Comparison of ENCODE assay signal across 1 cellular context in the genomic region with DNA sequence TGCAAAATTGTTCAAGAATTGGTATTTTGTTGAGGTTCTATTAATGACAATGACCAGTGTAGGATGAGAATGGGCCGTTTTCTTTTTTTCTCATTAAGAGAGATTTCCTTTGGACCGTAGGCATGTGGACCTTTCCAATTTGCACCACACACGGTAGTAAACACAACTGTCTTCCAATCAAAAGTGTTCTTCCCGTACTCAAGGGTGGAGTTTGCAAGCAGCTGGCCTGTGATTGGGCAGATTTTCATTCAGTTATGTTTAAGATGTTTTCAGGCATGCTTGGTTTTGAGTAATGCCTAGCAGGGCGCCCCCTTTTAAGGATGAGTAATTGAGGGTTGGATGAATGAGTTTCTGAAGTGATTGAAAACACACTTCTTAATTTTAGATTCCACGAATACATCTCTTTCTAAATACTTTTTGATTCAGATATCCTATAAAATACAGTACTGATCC.
A peak's percentile ranks its signal among the peaks of the same experiment; 100 is the strongest.
TF ChIP-seq lines count a peak whose summit lies in the region.

No MANE protein-coding gene starts in this region.

TF ChIP-seq in K562, 482 proteins besides CTCF, POLR2A, EP300 and RAD21 (continued from another document and continues in another):
- TF ChIP-seq, protein P1, sequence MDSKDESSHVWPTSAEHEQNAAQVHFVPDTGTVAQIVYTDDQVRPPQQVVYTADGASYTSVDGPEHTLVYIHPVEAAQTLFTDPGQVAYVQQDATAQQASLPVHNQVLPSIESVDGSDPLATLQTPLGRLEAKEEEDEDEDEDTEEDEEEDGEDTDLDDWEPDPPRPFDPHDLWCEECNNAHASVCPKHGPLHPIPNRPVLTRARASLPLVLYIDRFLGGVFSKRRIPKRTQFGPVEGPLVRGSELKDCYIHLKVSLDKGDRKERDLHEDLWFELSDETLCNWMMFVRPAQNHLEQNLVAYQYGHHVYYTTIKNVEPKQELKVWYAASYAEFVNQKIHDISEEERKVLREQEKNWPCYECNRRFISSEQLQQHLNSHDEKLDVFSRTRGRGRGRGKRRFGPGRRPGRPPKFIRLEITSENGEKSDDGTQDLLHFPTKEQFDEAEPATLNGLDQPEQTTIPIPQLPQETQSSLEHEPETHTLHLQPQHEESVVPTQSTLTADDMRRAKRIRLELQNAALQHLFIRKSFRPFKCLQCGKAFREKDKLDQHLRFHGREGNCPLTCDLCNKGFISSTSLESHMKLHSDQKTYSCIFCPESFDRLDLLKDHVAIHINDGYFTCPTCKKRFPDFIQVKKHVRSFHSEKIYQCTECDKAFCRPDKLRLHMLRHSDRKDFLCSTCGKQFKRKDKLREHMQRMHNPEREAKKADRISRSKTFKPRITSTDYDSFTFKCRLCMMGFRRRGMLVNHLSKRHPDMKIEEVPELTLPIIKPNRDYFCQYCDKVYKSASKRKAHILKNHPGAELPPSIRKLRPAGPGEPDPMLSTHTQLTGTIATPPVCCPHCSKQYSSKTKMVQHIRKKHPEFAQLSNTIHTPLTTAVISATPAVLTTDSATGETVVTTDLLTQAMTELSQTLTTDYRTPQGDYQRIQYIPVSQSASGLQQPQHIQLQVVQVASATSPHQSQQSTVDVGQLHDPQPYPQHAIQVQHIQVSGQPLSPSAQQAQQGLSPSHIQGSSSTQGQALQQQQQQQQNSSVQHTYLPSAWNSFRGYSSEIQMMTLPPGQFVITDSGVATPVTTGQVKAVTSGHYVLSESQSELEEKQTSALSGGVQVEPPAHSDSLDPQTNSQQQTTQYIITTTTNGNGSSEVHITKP (IDR thresholded peaks at IDR 0.05; ENCODE audit: partially characterized antibody) = peak; percentile 42
- TF ChIP-seq, protein P2, sequence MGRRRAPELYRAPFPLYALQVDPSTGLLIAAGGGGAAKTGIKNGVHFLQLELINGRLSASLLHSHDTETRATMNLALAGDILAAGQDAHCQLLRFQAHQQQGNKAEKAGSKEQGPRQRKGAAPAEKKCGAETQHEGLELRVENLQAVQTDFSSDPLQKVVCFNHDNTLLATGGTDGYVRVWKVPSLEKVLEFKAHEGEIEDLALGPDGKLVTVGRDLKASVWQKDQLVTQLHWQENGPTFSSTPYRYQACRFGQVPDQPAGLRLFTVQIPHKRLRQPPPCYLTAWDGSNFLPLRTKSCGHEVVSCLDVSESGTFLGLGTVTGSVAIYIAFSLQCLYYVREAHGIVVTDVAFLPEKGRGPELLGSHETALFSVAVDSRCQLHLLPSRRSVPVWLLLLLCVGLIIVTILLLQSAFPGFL (CRISPR knock-in tag; IDR thresholded peaks at IDR 0.05) = no peak
- TF ChIP-seq, protein P3, sequence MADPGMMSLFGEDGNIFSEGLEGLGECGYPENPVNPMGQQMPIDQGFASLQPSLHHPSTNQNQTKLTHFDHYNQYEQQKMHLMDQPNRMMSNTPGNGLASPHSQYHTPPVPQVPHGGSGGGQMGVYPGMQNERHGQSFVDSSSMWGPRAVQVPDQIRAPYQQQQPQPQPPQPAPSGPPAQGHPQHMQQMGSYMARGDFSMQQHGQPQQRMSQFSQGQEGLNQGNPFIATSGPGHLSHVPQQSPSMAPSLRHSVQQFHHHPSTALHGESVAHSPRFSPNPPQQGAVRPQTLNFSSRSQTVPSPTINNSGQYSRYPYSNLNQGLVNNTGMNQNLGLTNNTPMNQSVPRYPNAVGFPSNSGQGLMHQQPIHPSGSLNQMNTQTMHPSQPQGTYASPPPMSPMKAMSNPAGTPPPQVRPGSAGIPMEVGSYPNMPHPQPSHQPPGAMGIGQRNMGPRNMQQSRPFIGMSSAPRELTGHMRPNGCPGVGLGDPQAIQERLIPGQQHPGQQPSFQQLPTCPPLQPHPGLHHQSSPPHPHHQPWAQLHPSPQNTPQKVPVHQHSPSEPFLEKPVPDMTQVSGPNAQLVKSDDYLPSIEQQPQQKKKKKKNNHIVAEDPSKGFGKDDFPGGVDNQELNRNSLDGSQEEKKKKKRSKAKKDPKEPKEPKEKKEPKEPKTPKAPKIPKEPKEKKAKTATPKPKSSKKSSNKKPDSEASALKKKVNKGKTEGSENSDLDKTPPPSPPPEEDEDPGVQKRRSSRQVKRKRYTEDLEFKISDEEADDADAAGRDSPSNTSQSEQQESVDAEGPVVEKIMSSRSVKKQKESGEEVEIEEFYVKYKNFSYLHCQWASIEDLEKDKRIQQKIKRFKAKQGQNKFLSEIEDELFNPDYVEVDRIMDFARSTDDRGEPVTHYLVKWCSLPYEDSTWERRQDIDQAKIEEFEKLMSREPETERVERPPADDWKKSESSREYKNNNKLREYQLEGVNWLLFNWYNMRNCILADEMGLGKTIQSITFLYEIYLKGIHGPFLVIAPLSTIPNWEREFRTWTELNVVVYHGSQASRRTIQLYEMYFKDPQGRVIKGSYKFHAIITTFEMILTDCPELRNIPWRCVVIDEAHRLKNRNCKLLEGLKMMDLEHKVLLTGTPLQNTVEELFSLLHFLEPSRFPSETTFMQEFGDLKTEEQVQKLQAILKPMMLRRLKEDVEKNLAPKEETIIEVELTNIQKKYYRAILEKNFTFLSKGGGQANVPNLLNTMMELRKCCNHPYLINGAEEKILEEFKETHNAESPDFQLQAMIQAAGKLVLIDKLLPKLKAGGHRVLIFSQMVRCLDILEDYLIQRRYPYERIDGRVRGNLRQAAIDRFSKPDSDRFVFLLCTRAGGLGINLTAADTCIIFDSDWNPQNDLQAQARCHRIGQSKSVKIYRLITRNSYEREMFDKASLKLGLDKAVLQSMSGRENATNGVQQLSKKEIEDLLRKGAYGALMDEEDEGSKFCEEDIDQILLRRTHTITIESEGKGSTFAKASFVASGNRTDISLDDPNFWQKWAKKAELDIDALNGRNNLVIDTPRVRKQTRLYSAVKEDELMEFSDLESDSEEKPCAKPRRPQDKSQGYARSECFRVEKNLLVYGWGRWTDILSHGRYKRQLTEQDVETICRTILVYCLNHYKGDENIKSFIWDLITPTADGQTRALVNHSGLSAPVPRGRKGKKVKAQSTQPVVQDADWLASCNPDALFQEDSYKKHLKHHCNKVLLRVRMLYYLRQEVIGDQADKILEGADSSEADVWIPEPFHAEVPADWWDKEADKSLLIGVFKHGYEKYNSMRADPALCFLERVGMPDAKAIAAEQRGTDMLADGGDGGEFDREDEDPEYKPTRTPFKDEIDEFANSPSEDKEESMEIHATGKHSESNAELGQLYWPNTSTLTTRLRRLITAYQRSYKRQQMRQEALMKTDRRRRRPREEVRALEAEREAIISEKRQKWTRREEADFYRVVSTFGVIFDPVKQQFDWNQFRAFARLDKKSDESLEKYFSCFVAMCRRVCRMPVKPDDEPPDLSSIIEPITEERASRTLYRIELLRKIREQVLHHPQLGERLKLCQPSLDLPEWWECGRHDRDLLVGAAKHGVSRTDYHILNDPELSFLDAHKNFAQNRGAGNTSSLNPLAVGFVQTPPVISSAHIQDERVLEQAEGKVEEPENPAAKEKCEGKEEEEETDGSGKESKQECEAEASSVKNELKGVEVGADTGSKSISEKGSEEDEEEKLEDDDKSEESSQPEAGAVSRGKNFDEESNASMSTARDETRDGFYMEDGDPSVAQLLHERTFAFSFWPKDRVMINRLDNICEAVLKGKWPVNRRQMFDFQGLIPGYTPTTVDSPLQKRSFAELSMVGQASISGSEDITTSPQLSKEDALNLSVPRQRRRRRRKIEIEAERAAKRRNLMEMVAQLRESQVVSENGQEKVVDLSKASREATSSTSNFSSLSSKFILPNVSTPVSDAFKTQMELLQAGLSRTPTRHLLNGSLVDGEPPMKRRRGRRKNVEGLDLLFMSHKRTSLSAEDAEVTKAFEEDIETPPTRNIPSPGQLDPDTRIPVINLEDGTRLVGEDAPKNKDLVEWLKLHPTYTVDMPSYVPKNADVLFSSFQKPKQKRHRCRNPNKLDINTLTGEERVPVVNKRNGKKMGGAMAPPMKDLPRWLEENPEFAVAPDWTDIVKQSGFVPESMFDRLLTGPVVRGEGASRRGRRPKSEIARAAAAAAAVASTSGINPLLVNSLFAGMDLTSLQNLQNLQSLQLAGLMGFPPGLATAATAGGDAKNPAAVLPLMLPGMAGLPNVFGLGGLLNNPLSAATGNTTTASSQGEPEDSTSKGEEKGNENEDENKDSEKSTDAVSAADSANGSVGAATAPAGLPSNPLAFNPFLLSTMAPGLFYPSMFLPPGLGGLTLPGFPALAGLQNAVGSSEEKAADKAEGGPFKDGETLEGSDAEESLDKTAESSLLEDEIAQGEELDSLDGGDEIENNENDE (IDR thresholded peaks at IDR 0.05; ENCODE audit: low read depth, low read length) = no peak
- TF ChIP-seq, protein P4, sequence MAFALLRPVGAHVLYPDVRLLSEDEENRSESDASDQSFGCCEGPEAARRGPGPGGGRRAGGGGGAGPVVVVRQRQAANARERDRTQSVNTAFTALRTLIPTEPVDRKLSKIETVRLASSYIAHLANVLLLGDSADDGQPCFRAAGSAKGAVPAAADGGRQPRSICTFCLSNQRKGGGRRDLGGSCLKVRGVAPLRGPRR (CRISPR knock-in tag; IDR thresholded peaks at IDR 0.05) = no peak
- TF ChIP-seq HNRNPLL (IDR thresholded peaks at IDR 0.05; ENCODE audit: low read depth, low read length, poor library complexity, severe bottlenecking) = no peak
- TF ChIP-seq ZNF3 (CRISPR knock-in tag; IDR thresholded peaks at IDR 0.05) = no peak
- TF ChIP-seq, protein P5, sequence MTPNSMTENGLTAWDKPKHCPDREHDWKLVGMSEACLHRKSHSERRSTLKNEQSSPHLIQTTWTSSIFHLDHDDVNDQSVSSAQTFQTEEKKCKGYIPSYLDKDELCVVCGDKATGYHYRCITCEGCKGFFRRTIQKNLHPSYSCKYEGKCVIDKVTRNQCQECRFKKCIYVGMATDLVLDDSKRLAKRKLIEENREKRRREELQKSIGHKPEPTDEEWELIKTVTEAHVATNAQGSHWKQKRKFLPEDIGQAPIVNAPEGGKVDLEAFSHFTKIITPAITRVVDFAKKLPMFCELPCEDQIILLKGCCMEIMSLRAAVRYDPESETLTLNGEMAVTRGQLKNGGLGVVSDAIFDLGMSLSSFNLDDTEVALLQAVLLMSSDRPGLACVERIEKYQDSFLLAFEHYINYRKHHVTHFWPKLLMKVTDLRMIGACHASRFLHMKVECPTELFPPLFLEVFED (CRISPR knock-in tag; conservative IDR thresholded peaks at IDR 0.05) = no peak
- TF ChIP-seq CBFB (CRISPR knock-in tag; IDR thresholded peaks at IDR 0.05) = no peak
- no peak for TF ChIP-seq ZNF311 (CRISPR knock-in tag; IDR thresholded peaks at IDR 0.05)
- TF ChIP-seq, protein P6, sequence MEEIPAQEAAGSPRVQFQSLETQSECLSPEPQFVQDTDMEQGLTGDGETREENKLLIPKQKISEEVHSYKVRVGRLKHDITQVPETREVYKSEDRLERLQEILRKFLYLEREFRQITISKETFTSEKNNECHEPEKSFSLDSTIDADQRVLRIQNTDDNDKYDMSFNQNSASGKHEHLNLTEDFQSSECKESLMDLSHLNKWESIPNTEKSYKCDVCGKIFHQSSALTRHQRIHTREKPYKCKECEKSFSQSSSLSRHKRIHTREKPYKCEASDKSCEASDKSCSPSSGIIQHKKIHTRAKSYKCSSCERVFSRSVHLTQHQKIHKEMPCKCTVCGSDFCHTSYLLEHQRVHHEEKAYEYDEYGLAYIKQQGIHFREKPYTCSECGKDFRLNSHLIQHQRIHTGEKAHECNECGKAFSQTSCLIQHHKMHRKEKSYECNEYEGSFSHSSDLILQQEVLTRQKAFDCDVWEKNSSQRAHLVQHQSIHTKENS (CRISPR knock-in tag; IDR thresholded peaks at IDR 0.05) = no peak
- TF ChIP-seq ZNF384 (IDR thresholded peaks at IDR 0.05; ENCODE audit: low read depth, low read length) = 0 out of 2 replicates have a peak, but pooled peaks have one; percentile 36
- TF ChIP-seq TEAD1 (CRISPR knock-in tag; IDR thresholded peaks at IDR 0.05) = no peak
- no peak for TF ChIP-seq HNRNPK (IDR thresholded peaks at IDR 0.05; ENCODE audit: low read depth, low read length, poor library complexity, severe bottlenecking)
- TF ChIP-seq CBX2 (IDR thresholded peaks at IDR 0.05; ENCODE audit: insufficient read depth, low read length, poor library complexity, severe bottlenecking) = no peak
- TF ChIP-seq KHSRP (IDR thresholded peaks at IDR 0.05) = no peak
- TF ChIP-seq CBFA2T2 (conservative IDR thresholded peaks at IDR 0.05) = no peak
- TF ChIP-seq MECOM (CRISPR knock-in tag; IDR thresholded peaks at IDR 0.05) = no peak
- TF ChIP-seq, protein P7, sequence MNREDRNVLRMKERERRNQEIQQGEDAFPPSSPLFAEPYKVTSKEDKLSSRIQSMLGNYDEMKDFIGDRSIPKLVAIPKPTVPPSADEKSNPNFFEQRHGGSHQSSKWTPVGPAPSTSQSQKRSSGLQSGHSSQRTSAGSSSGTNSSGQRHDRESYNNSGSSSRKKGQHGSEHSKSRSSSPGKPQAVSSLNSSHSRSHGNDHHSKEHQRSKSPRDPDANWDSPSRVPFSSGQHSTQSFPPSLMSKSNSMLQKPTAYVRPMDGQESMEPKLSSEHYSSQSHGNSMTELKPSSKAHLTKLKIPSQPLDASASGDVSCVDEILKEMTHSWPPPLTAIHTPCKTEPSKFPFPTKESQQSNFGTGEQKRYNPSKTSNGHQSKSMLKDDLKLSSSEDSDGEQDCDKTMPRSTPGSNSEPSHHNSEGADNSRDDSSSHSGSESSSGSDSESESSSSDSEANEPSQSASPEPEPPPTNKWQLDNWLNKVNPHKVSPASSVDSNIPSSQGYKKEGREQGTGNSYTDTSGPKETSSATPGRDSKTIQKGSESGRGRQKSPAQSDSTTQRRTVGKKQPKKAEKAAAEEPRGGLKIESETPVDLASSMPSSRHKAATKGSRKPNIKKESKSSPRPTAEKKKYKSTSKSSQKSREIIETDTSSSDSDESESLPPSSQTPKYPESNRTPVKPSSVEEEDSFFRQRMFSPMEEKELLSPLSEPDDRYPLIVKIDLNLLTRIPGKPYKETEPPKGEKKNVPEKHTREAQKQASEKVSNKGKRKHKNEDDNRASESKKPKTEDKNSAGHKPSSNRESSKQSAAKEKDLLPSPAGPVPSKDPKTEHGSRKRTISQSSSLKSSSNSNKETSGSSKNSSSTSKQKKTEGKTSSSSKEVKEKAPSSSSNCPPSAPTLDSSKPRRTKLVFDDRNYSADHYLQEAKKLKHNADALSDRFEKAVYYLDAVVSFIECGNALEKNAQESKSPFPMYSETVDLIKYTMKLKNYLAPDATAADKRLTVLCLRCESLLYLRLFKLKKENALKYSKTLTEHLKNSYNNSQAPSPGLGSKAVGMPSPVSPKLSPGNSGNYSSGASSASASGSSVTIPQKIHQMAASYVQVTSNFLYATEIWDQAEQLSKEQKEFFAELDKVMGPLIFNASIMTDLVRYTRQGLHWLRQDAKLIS (CRISPR knock-in tag; IDR thresholded peaks at IDR 0.05) = no peak
- TF ChIP-seq ZNF239 (CRISPR knock-in tag; IDR thresholded peaks at IDR 0.05) = no peak
- TF ChIP-seq, protein P8, sequence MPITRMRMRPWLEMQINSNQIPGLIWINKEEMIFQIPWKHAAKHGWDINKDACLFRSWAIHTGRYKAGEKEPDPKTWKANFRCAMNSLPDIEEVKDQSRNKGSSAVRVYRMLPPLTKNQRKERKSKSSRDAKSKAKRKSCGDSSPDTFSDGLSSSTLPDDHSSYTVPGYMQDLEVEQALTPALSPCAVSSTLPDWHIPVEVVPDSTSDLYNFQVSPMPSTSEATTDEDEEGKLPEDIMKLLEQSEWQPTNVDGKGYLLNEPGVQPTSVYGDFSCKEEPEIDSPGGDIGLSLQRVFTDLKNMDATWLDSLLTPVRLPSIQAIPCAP (CRISPR knock-in tag; IDR thresholded peaks at IDR 0.05; ENCODE audit: borderline replicate concordance) = no peak
- no peak for TF ChIP-seq ZNF551 (CRISPR knock-in tag; IDR thresholded peaks at IDR 0.05)
- TF ChIP-seq, protein P9, sequence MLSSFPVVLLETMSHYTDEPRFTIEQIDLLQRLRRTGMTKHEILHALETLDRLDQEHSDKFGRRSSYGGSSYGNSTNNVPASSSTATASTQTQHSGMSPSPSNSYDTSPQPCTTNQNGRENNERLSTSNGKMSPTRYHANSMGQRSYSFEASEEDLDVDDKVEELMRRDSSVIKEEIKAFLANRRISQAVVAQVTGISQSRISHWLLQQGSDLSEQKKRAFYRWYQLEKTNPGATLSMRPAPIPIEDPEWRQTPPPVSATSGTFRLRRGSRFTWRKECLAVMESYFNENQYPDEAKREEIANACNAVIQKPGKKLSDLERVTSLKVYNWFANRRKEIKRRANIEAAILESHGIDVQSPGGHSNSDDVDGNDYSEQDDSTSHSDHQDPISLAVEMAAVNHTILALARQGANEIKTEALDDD (IDR thresholded peaks at IDR 0.05) = no peak
- no peak for TF ChIP-seq RBM15 (IDR thresholded peaks at IDR 0.05; ENCODE audit: insufficient read depth, low read length)
